14 cellular contexts compared by ENCODE assay signal in genomic region chr2:142742301-142743214, GRCh38.
DNase-seq lines count a peak whose midpoint lies in the region; ATAC-seq and TF ChIP-seq lines count a peak whose summit lies in the region.
"Had no signal": no experiment of that assay in that cellular context is flagged by ENCODE, and none has a peak within 500 bp of the region (broad histone marks: within the 10 kb centered on the region; RNA-seq: fewer than 3 reads in every experiment).

No MANE protein-coding gene starts in this region.

- no peak for TF ChIP-seq POLR2A in uterus (IDR thresholded peaks at IDR 0.05)

- H3K18ac ChIP-seq in mesenchymal stem cell (ENCODE audit: low read depth in 1 of 2, low read length in 2 of 2), result no peak overlapping the region

- H2BK5ac ChIP-seq in mesenchymal stem cell (ENCODE audit: low read depth, low read length, poor library complexity, severe bottlenecking), result no peak overlapping the region

- H3K27me3 Mint-ChIP-seq in activated T-helper 17 cell treated with anti-CD3 and anti-CD28 coated beads, Interleukin-2, amount 50 U/mL, for 72 hours, result no peaks in the 10 kb centered on the region
- H3K27me3 Mint-ChIP-seq in immature natural killer cell (ENCODE audit: low read depth in 3 of 3), result no peaks in the 10 kb centered on the region
- H3K27me3 Mint-ChIP-seq: central memory CD8-positive, alpha-beta T cell had no signal

- H4K8ac ChIP-seq in mesenchymal stem cell (ENCODE audit: low read length), result no peak overlapping the region

- no peak overlapping the region for H3K9ac ChIP-seq in mesenchymal stem cell (ENCODE audit: low read length)

- no peak overlapping the region for H3K23ac ChIP-seq in mesenchymal stem cell (ENCODE audit: low read length in 2 of 2)

- no peak overlapping the region for H4K91ac ChIP-seq in mesenchymal stem cell (ENCODE audit: low read length)

- intact Hi-C loops in uterus (cut with DNase I; ENCODE audit: low total_unique reads), result no loop called here

- in situ Hi-C loops in KBM-7 (cut with MboI; ENCODE audit: low pct_unique_long_range_greater_than_20kb, low sequenced_read_pairs), result no loop called here

- H3K4ac ChIP-seq in mesenchymal stem cell (ENCODE audit: low read depth in 1 of 2, low read length in 2 of 2), result no peak overlapping the region

- DNase-seq in mesenchymal stem cell (peak; percentile 73), NCI-H1417 treated with DMSO at 0.1 percent for 48 hours (lab: John Stamatoyannopoulos, UW) (no peak), KBM-7 (no peak), immature natural killer cell (no peak), uterus (no peak)
- DNase-seq: activated CD4-positive, CD25-positive, alpha-beta regulatory T cell treated with anti-CD3 and anti-CD28 coated beads, Interleukin-2, amount 50 U/mL, for 72 hours; Calu3; psoas muscle; Right ventricle myocardium superior had no signal

- H3K14ac ChIP-seq in mesenchymal stem cell (ENCODE audit: low read length in 2 of 2), result no peak overlapping the region

- peaks cover 3% of the 10 kb centered on the region for H3K9me3 Mint-ChIP-seq in activated T-helper 17 cell treated with anti-CD3 and anti-CD28 coated beads, Interleukin-2, amount 50 U/mL, for 72 hours
- peaks cover 0 to 16% (median 3%) of the 10 kb centered on the region in 6 donors for H3K9me3 Mint-ChIP-seq in immature natural killer cell

- peak; percentile 22 for ATAC-seq in GM18867 (IDR thresholded peaks at IDR 0.05; ENCODE audit: unreplicated experiment)
- peak; percentile 5 for ATAC-seq in HG03045 (IDR thresholded peaks at IDR 0.05; ENCODE audit: unreplicated experiment)
- ATAC-seq in activated T-helper 17 cell treated with anti-CD3 and anti-CD28 coated beads, Interleukin-2, amount 50 U/mL, for 72 hours (replicated peaks), result peak; percentile 24
- ATAC-seq: psoas muscle had no signal

- WGBS in mesenchymal stem cell, result 75% methylated on average over 3 of the region's 5 CpGs

- H3K4me3 Mint-ChIP-seq in activated T-helper 17 cell treated with anti-CD3 and anti-CD28 coated beads, Interleukin-2, amount 50 U/mL, for 72 hours, result no peak overlapping the region
- H3K4me3 Mint-ChIP-seq in immature natural killer cell, result no peak overlapping the region
- H3K4me3 Mint-ChIP-seq: central memory CD8-positive, alpha-beta T cell had no signal

- H3K4me3 ChIP-seq in mesenchymal stem cell (ENCODE audit: insufficient read depth in 1 of 2, low read depth in 1 of 2, low read length in 2 of 2), result no peak overlapping the region
- no peak overlapping the region for H3K4me3 ChIP-seq in uterus
- H3K4me3 ChIP-seq: psoas muscle, thoracic aorta had no signal

- H3K4me1 ChIP-seq in mesenchymal stem cell (ENCODE audit: control insufficient read depth, insufficient read depth, low read depth, low read length) (no peaks in the 10 kb centered on the region), uterus (no peaks in the 10 kb centered on the region)
- H3K4me1 ChIP-seq: psoas muscle had no signal

- H2BK15ac ChIP-seq in mesenchymal stem cell (ENCODE audit: low read depth, poor library complexity, severe bottlenecking), result no peak overlapping the region

- no peak overlapping the region for H2BK120ac ChIP-seq in mesenchymal stem cell (ENCODE audit: low read depth, low read length)

- H3K27ac ChIP-seq in mesenchymal stem cell (ENCODE audit: low read length, poor library complexity, severe bottlenecking) (peak overlapping the region; percentile 23), uterus (no peak overlapping the region)
- H3K27ac ChIP-seq: psoas muscle, thoracic aorta had no signal

- peaks cover 5% of the 10 kb centered on the region for H3K9me3 ChIP-seq in mesenchymal stem cell (ENCODE audit: control insufficient read depth, low read length)
- no peaks in the 10 kb centered on the region for H3K9me3 ChIP-seq in uterus
- H3K9me3 ChIP-seq: psoas muscle, thoracic aorta had no signal

- H3K27ac Mint-ChIP-seq in activated T-helper 17 cell treated with anti-CD3 and anti-CD28 coated beads, Interleukin-2, amount 50 U/mL, for 72 hours, result no peak overlapping the region
- no peak overlapping the region for H3K27ac Mint-ChIP-seq in immature natural killer cell

- no peaks in the 10 kb centered on the region for H3K36me3 ChIP-seq in mesenchymal stem cell (ENCODE audit: control insufficient read depth in 1 of 2, insufficient read depth in 2 of 2, low read depth in 1 of 2, low read length in 2 of 2)
- H3K36me3 ChIP-seq in uterus, result no peaks in the 10 kb centered on the region
- H3K36me3 ChIP-seq: thoracic aorta had no signal

- H3K27me3 ChIP-seq in mesenchymal stem cell (ENCODE audit: control insufficient read depth in 1 of 2, insufficient read depth in 1 of 2, low read length in 2 of 2) (no peaks in the 10 kb centered on the region), uterus (no peaks in the 10 kb centered on the region)

- H3K79me1 ChIP-seq in mesenchymal stem cell (replicated peaks; ENCODE audit: low read length, poor library complexity, severe bottlenecking), result no peaks in the 10 kb centered on the region

- H2AK5ac ChIP-seq in mesenchymal stem cell (ENCODE audit: low read length, severe bottlenecking), result no peak overlapping the region

- H3K4me2 ChIP-seq in mesenchymal stem cell (ENCODE audit: low read length, poor library complexity, severe bottlenecking), result no peak overlapping the region

- H2BK12ac ChIP-seq in mesenchymal stem cell (ENCODE audit: low read length in 2 of 2), result no peak overlapping the region

- H3K4me1 Mint-ChIP-seq in activated T-helper 17 cell treated with anti-CD3 and anti-CD28 coated beads, Interleukin-2, amount 50 U/mL, for 72 hours, result no peaks in the 10 kb centered on the region
- no peaks in the 10 kb centered on the region for H3K4me1 Mint-ChIP-seq in immature natural killer cell
- H3K4me1 Mint-ChIP-seq: central memory CD8-positive, alpha-beta T cell had no signal

- TF ChIP-seq CTCF in uterus (IDR thresholded peaks at IDR 0.05), result no peak

- no peaks in the 10 kb centered on the region for H3K36me3 Mint-ChIP-seq in activated T-helper 17 cell treated with anti-CD3 and anti-CD28 coated beads, Interleukin-2, amount 50 U/mL, for 72 hours (ENCODE audit: low read depth)
- H3K36me3 Mint-ChIP-seq in immature natural killer cell, result no peaks in the 10 kb centered on the region

- H2AFZ ChIP-seq in mesenchymal stem cell (ENCODE audit: low read depth, low read length), result no peak overlapping the region
